Comparison of ENCODE assay signal across 13 cellular contexts in genomic region chr13:32902898-32903297, GRCh38.
DNase-seq lines count a peak whose midpoint lies in the region; TF ChIP-seq lines count a peak whose summit lies in the region.
"Had no signal": no experiment of that assay in that cellular context is flagged by ENCODE, and none has a peak within 500 bp of the region (broad histone marks: within the 10 kb centered on the region; RNA-seq: fewer than 3 reads in every experiment).

No MANE protein-coding gene starts in this region.

- WGBS in sigmoid colon, 2 donors = 71 to 73% methylated on average over 7 of the region's 7 CpGs

- peaks cover 0 to 24% (median 13%) of the 10 kb centered on the region in 4 donors for H3K4me1 ChIP-seq in sigmoid colon

- H3K36me3 ChIP-seq in sigmoid colon = no peaks in the 10 kb centered on the region
- H3K36me3 ChIP-seq: BLaER1 treated with 17β-estradiol and CSF1 and Interleukin-3, amounts not matched to agents 10 nM and 100 nM had no signal

- intact Hi-C loops in sigmoid colon (cut with DNase I) = no loop called here

- H3K27ac ChIP-seq in sigmoid colon = peak overlapping the region; percentile 3 to 62 (median 48)
- H3K27ac ChIP-seq: BLaER1 treated with 17β-estradiol and CSF1 and Interleukin-3, amounts not matched to agents 10 nM and 100 nM; SK-N-MC had no signal

- no peaks in the 10 kb centered on the region for H3K27me3 ChIP-seq in sigmoid colon
- H3K27me3 ChIP-seq: BLaER1 treated with 17β-estradiol and CSF1 and Interleukin-3, amounts not matched to agents 10 nM and 100 nM had no signal

- DNase-seq in EL = peak; percentile 33
- peak; percentile 58 for DNase-seq in iPS-NIHi7 (ENCODE audit: extremely low spot score)
- peak; percentile 88 for DNase-seq in sigmoid colon
- DNase-seq in A172 (ENCODE audit: low spot score) = no peak
- no peak for DNase-seq in NCI-H128 (lab: John Stamatoyannopoulos, UW; ENCODE audit: unreplicated experiment)
- no peak for DNase-seq in activated gamma-delta T cell (lab: John Stamatoyannopoulos, UW)
- no peak for DNase-seq in NCI-H1092 treated with DMSO at 0.1 percent for 48 hours (lab: John Stamatoyannopoulos, UW)
- DNase-seq: NCI-H2171, retina had no signal

- no peak for TF ChIP-seq EP300 in sigmoid colon (IDR thresholded peaks at IDR 0.05)

- no peak for TF ChIP-seq POLR2A in sigmoid colon (IDR thresholded peaks at IDR 0.05)

- no peak overlapping the region for H3K4me3 ChIP-seq in sigmoid colon
- H3K4me3 ChIP-seq: BLaER1 treated with 17β-estradiol and CSF1 and Interleukin-3, amounts not matched to agents 10 nM and 100 nM; SK-N-MC had no signal

- no peaks in the 10 kb centered on the region for H3K36me3 Mint-ChIP-seq in brain

- no peaks in the 10 kb centered on the region for H3K9me3 ChIP-seq in sigmoid colon
- H3K9me3 ChIP-seq: BLaER1 treated with 17β-estradiol and CSF1 and Interleukin-3, amounts not matched to agents 10 nM and 100 nM had no signal

- H3K4me1 Mint-ChIP-seq in brain = peaks cover 56% of the 10 kb centered on the region

- H3K9me3 Mint-ChIP-seq in brain = peaks cover 0 to 8% (median 4%) of the 10 kb centered on the region in 5 experiments
- H3K9me3 Mint-ChIP-seq: central memory CD8-positive, alpha-beta T cell had no signal

- H3K27me3 Mint-ChIP-seq in brain = peaks cover 4% of the 10 kb centered on the region

- H3K4me3 Mint-ChIP-seq in brain = peak overlapping the region in 3 of 5 experiments; percentile 11 to 76 (median 16)
- H3K4me3 Mint-ChIP-seq: central memory CD8-positive, alpha-beta T cell had no signal

- peak overlapping the region; percentile 17 to 91 (median 64) for H3K27ac Mint-ChIP-seq in brain

- TF ChIP-seq CTCF in brain (conservative IDR thresholded peaks at IDR 0.05) (no peak), sigmoid colon (IDR thresholded peaks at IDR 0.05) (no peak)

Comparison
In these comparisons a context has a peak if more than half of its experiments do, and no peak if none do; other contexts are left out.
1. DNase-seq: peak in EL (single experiment), iPS-NIHi7 (single experiment) and sigmoid colon (single experiment); none in A172 (single experiment), NCI-H128 (single experiment), activated gamma-delta T cell (single experiment) and NCI-H1092 treated with DMSO at 0.1 percent for 48 hours (single experiment).